Comparison of ENCODE assay signal across 19 cellular contexts in the genomic region with DNA sequence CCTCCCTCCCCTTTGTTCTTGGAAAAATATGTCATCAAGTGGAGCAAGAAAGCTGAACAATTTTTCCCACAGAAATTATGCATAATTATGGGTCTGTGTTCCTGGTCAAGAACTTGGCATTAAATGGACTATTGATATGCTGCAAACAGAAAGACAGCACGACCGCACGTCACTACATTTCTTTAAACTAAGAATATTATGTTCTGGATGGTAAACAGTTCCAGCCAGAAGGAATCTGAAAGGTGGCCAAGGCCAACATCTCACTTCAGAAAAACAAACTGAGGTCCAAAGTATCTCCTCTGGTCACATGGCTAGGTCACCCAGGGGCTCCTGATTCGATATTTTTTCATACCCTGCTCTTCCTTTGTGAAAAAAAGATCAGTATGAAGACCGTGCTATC.
DNase-seq lines count a peak whose midpoint lies in the region; ATAC-seq, FAIRE-seq and TF ChIP-seq lines count a peak whose summit lies in the region.
"Had no signal": no experiment of that assay in that cellular context is flagged by ENCODE, and none has a peak within 500 bp of the region (broad histone marks: within the 10 kb centered on the region; RNA-seq: fewer than 3 reads in every experiment).

No MANE protein-coding gene starts in this region.

- POLR2A ChIA-PET in endothelial cell of umbilical vein (lab: Charles Lee), result no interaction called here

- no peaks in the 10 kb centered on the region for H3K9me1 ChIP-seq in endothelial cell of umbilical vein (replicated peaks; ENCODE audit: control insufficient read depth, extremely low read depth, insufficient read depth, low read length)

- CTCF ChIA-PET in endothelial cell of umbilical vein (lab: Charles Lee), result no interaction called here

- FAIRE-seq in endothelial cell of umbilical vein (lab: Jason Lieb, UNC), result no peak
- FAIRE-seq: H1 had no signal

- TF ChIP-seq CTCF in LNCaP clone FGC (IDR thresholded peaks at IDR 0.05; ENCODE audit: control insufficient read depth, extremely low read depth, insufficient read depth), result no peak
- no peak for TF ChIP-seq CTCF in endothelial cell of umbilical vein (IDR thresholded peaks at IDR 0.05; ENCODE audit: extremely low read depth in 1 of 2, insufficient read depth in 1 of 2, low read depth in 1 of 2, low read length in 2 of 2)
- TF ChIP-seq CTCF in mesothelial cell of epicardium (IDR thresholded peaks at IDR 0.05; ENCODE audit: unreplicated experiment), result no peak
- no peak for TF ChIP-seq CTCF in thoracic aorta (IDR thresholded peaks at IDR 0.05)
- TF ChIP-seq CTCF in spleen (IDR thresholded peaks at IDR 0.05 in 8 of 11, conservative IDR thresholded peaks at IDR 0.05 in 3 of 11), result no peak
- no peak for TF ChIP-seq CTCF in omental fat pad (IDR thresholded peaks at IDR 0.05)

- peak; percentile 84 for DNase-seq in LNCaP clone FGC (ENCODE audit: low read depth)
- peak; percentile 2 for DNase-seq in endothelial cell of umbilical vein (ENCODE audit: low read depth, low spot score)
- DNase-seq in mesothelial cell of epicardium (ENCODE audit: low spot score in 2 of 2, unreplicated experiment in 2 of 2), result no peak
- DNase-seq in thoracic aorta (ENCODE audit: low spot score), result no peak
- DNase-seq in spleen, result no peak
- no peak for DNase-seq in omental fat pad (ENCODE audit: low spot score)
- no peak for DNase-seq in AML-193 (lab: John Stamatoyannopoulos, UW)
- DNase-seq in SIG-M5 (lab: John Stamatoyannopoulos, UW), result no peak
- DNase-seq: CD8-positive, alpha-beta memory T cell; DND-41; GDM1; Karpas-422; NCI-H1417 treated with DMSO at 0.1 percent for 48 hours; NCI-H2029; NCI-H2171 treated with DMSO at 0.1 percent for 48 hours; NCI-H510A; Peyer's patch; Right ventricle myocardium superior had no signal

- no peak overlapping the region for H3K9ac ChIP-seq in endothelial cell of umbilical vein (replicated peaks; ENCODE audit: extremely low read depth, insufficient read depth, low read length)

- H3K9me3 Mint-ChIP-seq in mesothelial cell of epicardium, result no peaks in the 10 kb centered on the region
- H3K9me3 Mint-ChIP-seq: CD8-positive, alpha-beta memory T cell had no signal

- H3K79me2 ChIP-seq in endothelial cell of umbilical vein (ENCODE audit: control insufficient read depth, insufficient read depth, low read length), result no peaks in the 10 kb centered on the region

- no peaks in the 10 kb centered on the region for H3K27me3 Mint-ChIP-seq in mesothelial cell of epicardium (ENCODE audit: low read depth)

- no peaks in the 10 kb centered on the region for H3K4me1 ChIP-seq in endothelial cell of umbilical vein (ENCODE audit: control insufficient read depth, extremely low read depth, insufficient read depth, low read length)
- H3K4me1 ChIP-seq in thoracic aorta (ENCODE audit: control insufficient read depth in 1 of 2, low read depth in 2 of 2), result peaks cover 23 to 62% of the 10 kb centered on the region in 2 donors
- peaks cover 0 to 6% (median 0%) of the 10 kb centered on the region in 6 donors for H3K4me1 ChIP-seq in spleen
- H3K4me1 ChIP-seq: Peyer's patch had no signal

- no peak for ATAC-seq in thoracic aorta (ENCODE audit: insufficient number of reproducible peaks, low FRiP score, low read depth)
- no peak for ATAC-seq in omental fat pad (ENCODE audit: low FRiP score)

- peak overlapping the region; percentile 40 for H3K27ac Mint-ChIP-seq in mesothelial cell of epicardium
- H3K27ac Mint-ChIP-seq: CD8-positive, alpha-beta memory T cell had no signal

- H3K36me3 ChIP-seq in endothelial cell of umbilical vein (ENCODE audit: control insufficient read depth in 2 of 2, extremely low read depth in 1 of 2, insufficient read depth in 2 of 2, low read length in 2 of 2), result no peaks in the 10 kb centered on the region
- H3K36me3 ChIP-seq in thoracic aorta, result no peaks in the 10 kb centered on the region
- no peaks in the 10 kb centered on the region for H3K36me3 ChIP-seq in spleen
- H3K36me3 ChIP-seq: Peyer's patch had no signal

- peaks cover 53% of the 10 kb centered on the region for H3K4me1 Mint-ChIP-seq in mesothelial cell of epicardium

- intact Hi-C loops in endothelial cell of umbilical vein (cut with micrococcal nuclease), result no loop called here
- intact Hi-C loops in spleen (cut with DNase I; ENCODE audit: low total_unique reads), result no loop called here

- WGBS in spleen, 5 donors, result 75 to 89% (median 81%) methylated on average over 5 of the region's 5 CpGs

- no peak overlapping the region for H3K4me3 Mint-ChIP-seq in mesothelial cell of epicardium
- H3K4me3 Mint-ChIP-seq: CD8-positive, alpha-beta memory T cell had no signal

- H3K4me2 ChIP-seq in endothelial cell of umbilical vein (ENCODE audit: insufficient read depth, low read length), result no peak overlapping the region

- dilution Hi-C loops in endothelial cell of umbilical vein (cut with MboI; ENCODE audit: extremely low pct_ligation_motif_present, low sequenced_read_pairs), result no loop called here

- no TSS peak for BruUV-seq in endothelial cell of umbilical vein (replicated peaks; lab: Mats Ljungman, UMichigan)

- no peak overlapping the region for H2AFZ ChIP-seq in endothelial cell of umbilical vein (ENCODE audit: low read depth, low read length)

- no peaks in the 10 kb centered on the region for H3K27me3 ChIP-seq in endothelial cell of umbilical vein (ENCODE audit: control insufficient read depth in 2 of 2, insufficient read depth in 2 of 2, low read length in 2 of 2)
- H3K27me3 ChIP-seq in thoracic aorta (replicated peaks; ENCODE audit: insufficient read depth), result no peaks in the 10 kb centered on the region
- H3K27me3 ChIP-seq in spleen (replicated peaks in 1 of 7), result peaks cover 0 to 14% (median 0%) of the 10 kb centered on the region in 7 donors
- H3K27me3 ChIP-seq: Peyer's patch had no signal

- no peak for TF ChIP-seq POLR2A in endothelial cell of umbilical vein (IDR thresholded peaks at IDR 0.05; ENCODE audit: low read depth, low read length)
- TF ChIP-seq POLR2A in spleen (IDR thresholded peaks at IDR 0.05), result no peak

- no peak overlapping the region for H3K4me3 ChIP-seq in LNCaP clone FGC (ENCODE audit: low read depth, low read length)
- no peak overlapping the region for H3K4me3 ChIP-seq in endothelial cell of umbilical vein (replicated peaks in 1 of 3; ENCODE audit: insufficient read depth in 1 of 3, low read depth in 1 of 3, low read length in 3 of 3)
- no peak overlapping the region for H3K4me3 ChIP-seq in thoracic aorta
- H3K4me3 ChIP-seq in spleen, result no peak overlapping the region
- H3K4me3 ChIP-seq: Peyer's patch had no signal

- H4K20me1 ChIP-seq in endothelial cell of umbilical vein (replicated peaks; ENCODE audit: control insufficient read depth, extremely low read depth, insufficient read depth, low read length), result no peaks in the 10 kb centered on the region

- H3K36me3 Mint-ChIP-seq in mesothelial cell of epicardium, result no peaks in the 10 kb centered on the region
- H3K36me3 Mint-ChIP-seq: CD8-positive, alpha-beta memory T cell had no signal

- H3K27ac ChIP-seq in endothelial cell of umbilical vein (ENCODE audit: insufficient read depth, low read depth, low read length) (no peak overlapping the region), thoracic aorta (peak overlapping the region; percentile 10 to 50), spleen (no peak overlapping the region)

- no peaks in the 10 kb centered on the region for H3K9me3 ChIP-seq in endothelial cell of umbilical vein (replicated peaks; ENCODE audit: control insufficient read depth, insufficient read depth, low read length)
- no peaks in the 10 kb centered on the region for H3K9me3 ChIP-seq in thoracic aorta
- no peaks in the 10 kb centered on the region for H3K9me3 ChIP-seq in spleen
- H3K9me3 ChIP-seq: Peyer's patch had no signal

TF ChIP-seq in endothelial cell of umbilical vein, 7 proteins besides CTCF, POLR2A, EP300 and RAD21:
- TF ChIP-seq POLR2AphosphoS5 (IDR thresholded peaks at IDR 0.05; ENCODE audit: insufficient read depth, low read depth, low read length) (no peak), FOS (IDR thresholded peaks at IDR 0.05; ENCODE audit: borderline replicate concordance, insufficient read depth, low read length) (no peak), EZH2 (IDR thresholded peaks at IDR 0.05; ENCODE audit: borderline replicate concordance, low read depth, low read length, severe bottlenecking) (no peak), GATA2 (IDR thresholded peaks at IDR 0.05; ENCODE audit: insufficient read depth, insufficient read length, low read depth, low read length) (no peak), MYC (IDR thresholded peaks at IDR 0.05; ENCODE audit: low read depth, low read length) (no peak)
- TF ChIP-seq, protein P1, sequence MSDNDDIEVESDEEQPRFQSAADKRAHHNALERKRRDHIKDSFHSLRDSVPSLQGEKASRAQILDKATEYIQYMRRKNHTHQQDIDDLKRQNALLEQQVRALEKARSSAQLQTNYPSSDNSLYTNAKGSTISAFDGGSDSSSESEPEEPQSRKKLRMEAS (IDR thresholded peaks at IDR 0.05; ENCODE audit: insufficient read depth, insufficient read length), result no peak

Comparison
In these comparisons a context has a peak if more than half of its experiments do, and no peak if none do; other contexts are left out.
1. DNase-seq: peak in LNCaP clone FGC (single experiment) and endothelial cell of umbilical vein (single experiment); none in mesothelial cell of epicardium (0 of 2), thoracic aorta (single experiment), spleen (single experiment), omental fat pad (single experiment), AML-193 (0 of 2) and SIG-M5 (single experiment).
2. H3K27ac ChIP-seq: peak in thoracic aorta (2 of 2); none in endothelial cell of umbilical vein (single experiment) and spleen (0 of 8).